ENCODE assay signal across 8 cellular contexts in the genomic region with DNA sequence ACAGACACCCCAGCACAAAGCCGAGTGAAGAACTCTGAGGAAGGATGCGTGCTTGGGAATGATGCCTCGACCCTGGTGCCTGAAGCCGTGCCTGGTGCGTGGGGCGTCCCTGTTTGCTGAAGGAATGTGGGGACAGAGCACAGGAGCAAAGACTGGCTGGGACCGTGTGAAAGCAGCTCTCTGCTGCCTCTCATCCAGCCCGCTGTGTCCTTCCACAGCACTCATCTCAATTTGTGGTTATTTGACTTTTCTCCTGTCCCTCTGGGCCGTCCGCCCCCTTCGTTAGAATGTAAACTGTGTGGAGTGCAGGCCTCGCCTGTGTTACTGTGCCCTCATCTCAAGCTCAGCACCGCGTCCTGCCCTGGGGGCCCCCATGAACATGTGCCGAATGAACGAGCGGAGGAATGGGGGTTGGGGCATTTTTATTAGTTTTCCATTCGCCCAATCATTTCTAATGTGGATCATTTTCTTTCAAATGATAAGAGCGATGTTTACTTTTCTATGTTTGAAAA.
DNase-seq lines count a peak whose midpoint lies in the region; ATAC-seq, FAIRE-seq and TF ChIP-seq lines count a peak whose summit lies in the region.
"Not testable (repeated sequence)": the region's sequence is repeated elsewhere in the genome, so short reads cannot be mapped to it uniquely, and the experiment has no call there.

No MANE protein-coding gene starts in this region.

- H3K27ac ChIP-seq in IMR-90 (ENCODE audit: insufficient read depth, low read length); K562 (ENCODE audit: extremely low read depth, low read depth, low read length); right cardiac atrium (ENCODE audit: low read length); sigmoid colon: not testable (repeated sequence)
- peak overlapping the region; percentile 23 for H3K27ac ChIP-seq in fibroblast of lung (ENCODE audit: insufficient read depth, low read length)

- not testable (repeated sequence) for H2AFZ ChIP-seq in IMR-90 (replicated peaks; ENCODE audit: low read length, poor library complexity); K562 (ENCODE audit: low read depth, low read length); fibroblast of lung (ENCODE audit: low read length)

- H4K5ac ChIP-seq in IMR-90 (ENCODE audit: low read depth, low read length) = peak overlapping the region; percentile 76; the same call in 1 of the 2 replicates

- H3K14ac ChIP-seq in IMR-90 (replicated peaks; ENCODE audit: low read depth, low read length) = not testable (repeated sequence)

- TF ChIP-seq RAD21 in IMR-90 (IDR thresholded peaks at IDR 0.05; ENCODE audit: low read length); K562 (CRISPR knock-in tag; conservative IDR thresholded peaks at IDR 0.05 in 1 of 2, IDR thresholded peaks at IDR 0.05 in 1 of 2): not testable (repeated sequence)

- H3K56ac ChIP-seq in IMR-90 (ENCODE audit: extremely low read depth, insufficient read depth, low read length) = not testable (repeated sequence)

- in situ Hi-C loops in IMR-90 (cut with MboI; ENCODE audit: low sequenced_read_pairs) = loop anchor here (25.0 kb wide), 1 partner anchor 289 kb away; the partner anchor contains the start of genes NFATC2IP and SPNS1
- in situ Hi-C loops in K562 (cut with MboI) = not testable (repeated sequence)

- not testable (repeated sequence) for H2BK5ac ChIP-seq in IMR-90 (ENCODE audit: low read depth, low read length, poor library complexity, severe bottlenecking)

- H4K91ac ChIP-seq in IMR-90 (ENCODE audit: insufficient read depth, low read depth, low read length) = peak overlapping the region; percentile 47; the same call in 1 of the 2 replicates

- H3K4me3 Mint-ChIP-seq in Calu3 (ENCODE audit: low read depth, unreplicated experiment) = peak overlapping the region; percentile 44
- H3K4me3 Mint-ChIP-seq in mesothelial cell of epicardium = not testable (repeated sequence)

- FAIRE-seq in K562 (lab: Jason Lieb, UNC) = not testable (repeated sequence)

- POLR2A ChIA-PET in IMR-90 (lab: Charles Lee; ENCODE audit: unreplicated experiment); K562 (lab: Yijun Ruan, JAX): not testable (repeated sequence)

- CTCF ChIA-PET in Calu3 (lab: Charles Lee); IMR-90 (lab: Yijun Ruan, JAX); K562 (lab: Yijun Ruan, JAX; ENCODE audit: low intra/inter-chr PET ratio): not testable (repeated sequence)

- H3K79me2 ChIP-seq in K562 (ENCODE audit: control insufficient read depth, insufficient read depth, low read length); fibroblast of lung (ENCODE audit: control insufficient read depth, insufficient read depth, low read length): not testable (repeated sequence)

- peaks cover 24% of the 10 kb centered on the region for H3K36me3 Mint-ChIP-seq in Calu3 (ENCODE audit: insufficient read depth, unreplicated experiment)
- H3K36me3 Mint-ChIP-seq in mesothelial cell of epicardium = not testable (repeated sequence)

- H3K4ac ChIP-seq in IMR-90 (ENCODE audit: low read depth, low read length) = not testable (repeated sequence)

- H2AK9ac ChIP-seq in IMR-90 (replicated peaks; ENCODE audit: low read depth, low read length, poor library complexity) = not testable (repeated sequence)

- not testable (repeated sequence) for H3K9me3 ChIP-seq in IMR-90 (ENCODE audit: control insufficient read depth, insufficient read depth, low read length); K562 (replicated peaks; ENCODE audit: control insufficient read depth, insufficient read depth, low read depth, low read length); fibroblast of lung (ENCODE audit: control insufficient read depth, insufficient read depth, low read depth, low read length); right cardiac atrium (ENCODE audit: control insufficient read depth, low read length); sigmoid colon

- H3K4me2 ChIP-seq in IMR-90 (ENCODE audit: low read depth, low read length); K562 (ENCODE audit: insufficient read depth, low read length): not testable (repeated sequence)
- H3K4me2 ChIP-seq in fibroblast of lung (ENCODE audit: extremely low read depth, insufficient read depth, low read length) = peak overlapping the region; percentile 25

- H3K23ac ChIP-seq in IMR-90 (ENCODE audit: low read depth, low read length) = not testable (repeated sequence)

- intact Hi-C loops in Calu3 (cut with micrococcal nuclease; ENCODE audit: unreplicated experiment); IMR-90 (cut with micrococcal nuclease); K562 (cut with micrococcal nuclease); sigmoid colon (cut with DNase I): not testable (repeated sequence)
- intact Hi-C loops in right cardiac atrium (cut with DNase I) = loop anchor here in 1 of 4 donors (10.0 kb wide), 1 partner anchor 136 kb away; no protein-coding TSS in a partner anchor

- H3K4me1 Mint-ChIP-seq in Calu3 (ENCODE audit: low read depth, unreplicated experiment) (peaks cover 16% of the 10 kb centered on the region), mesothelial cell of epicardium (peaks cover 26% of the 10 kb centered on the region)

- not testable (repeated sequence) for TF ChIP-seq EP300 in K562 (IDR thresholded peaks at IDR 0.05; ENCODE audit: low read length); sigmoid colon (IDR thresholded peaks at IDR 0.05)

- H3K36me3 ChIP-seq in IMR-90 (ENCODE audit: control insufficient read depth, insufficient read depth, low read length); K562 (ENCODE audit: control insufficient read depth, insufficient read depth, low read length); fibroblast of lung (ENCODE audit: control insufficient read depth, insufficient read depth, low read length); sigmoid colon: not testable (repeated sequence)

- not testable (repeated sequence) for H3K4me3 ChIP-seq in IMR-90 (ENCODE audit: insufficient read depth, low read depth, low read length); K562; fibroblast of lung (replicated peaks in 1 of 4; ENCODE audit: control extremely low read depth in 1 of 4, insufficient read depth in 1 of 4, low read depth in 3 of 4, low read length in 4 of 4); right cardiac atrium (ENCODE audit: low read length); sigmoid colon

- TF ChIP-seq CTCF in Calu3 (IDR thresholded peaks at IDR 0.05; ENCODE audit: unreplicated experiment); IMR-90 (conservative IDR thresholded peaks at IDR 0.05; ENCODE audit: low read depth, low read length); K562 (IDR thresholded peaks at IDR 0.05 in 2 of 3, conservative IDR thresholded peaks at IDR 0.05 in 1 of 3; ENCODE audit: insufficient read depth in 2 of 3, low read depth in 1 of 3, low read length in 3 of 3); fibroblast of lung (conservative IDR thresholded peaks at IDR 0.05 in 1 of 2, IDR thresholded peaks at IDR 0.05 in 1 of 2; ENCODE audit: low read depth in 1 of 2, low read length in 2 of 2); mesothelial cell of epicardium (IDR thresholded peaks at IDR 0.05; ENCODE audit: unreplicated experiment); sigmoid colon (IDR thresholded peaks at IDR 0.05): not testable (repeated sequence)

- H3K9me1 ChIP-seq in IMR-90 (ENCODE audit: insufficient read depth, low read length); K562 (ENCODE audit: control insufficient read depth, insufficient read depth, low read length): not testable (repeated sequence)

- H2BK120ac ChIP-seq in IMR-90 (ENCODE audit: low read depth, low read length) = peak overlapping the region; percentile 48; the same call in 1 of the 2 replicates

- not testable (repeated sequence) for H3K27me3 ChIP-seq in IMR-90 (ENCODE audit: control insufficient read depth, insufficient read depth, low read length); fibroblast of lung (ENCODE audit: control insufficient read depth, insufficient read depth, low read length); right cardiac atrium (ENCODE audit: control insufficient read depth, insufficient read depth); sigmoid colon
- H3K27me3 ChIP-seq in K562 (ENCODE audit: control insufficient read depth in 2 of 2, insufficient read depth in 2 of 2, low read length in 2 of 2) = peaks cover 2 to 21% of the 10 kb centered on the region in 2 experiments; a peak in 3 of 5 replicates

- not testable (repeated sequence) for TF ChIP-seq POLR2A in IMR-90 (IDR thresholded peaks at IDR 0.05; ENCODE audit: low read depth, low read length); K562 (conservative IDR thresholded peaks at IDR 0.05); sigmoid colon (IDR thresholded peaks at IDR 0.05)

- not testable (repeated sequence) for DNase-seq in Calu3; IMR-90; K562 (ENCODE audit: extremely low read depth in 1 of 4, low spot score in 3 of 4); fibroblast of lung (ENCODE audit: low read depth in 2 of 2); mesothelial cell of epicardium (ENCODE audit: low spot score in 2 of 2, unreplicated experiment in 2 of 2)
- DNase-seq in right cardiac atrium (peak in 2 of 3 donors; percentile 47 to 58), sigmoid colon (peak; percentile 43), ureter (ENCODE audit: low spot score) (peak; percentile 41)

- dilution Hi-C loops in IMR-90 (cut with HindIII; ENCODE audit: low sequenced_read_pairs, unreplicated experiment) = not testable (repeated sequence)

- peak overlapping the region in 1 of 2 experiments; percentile 83; a peak in 1 of 4 replicates for H4K8ac ChIP-seq in IMR-90 (ENCODE audit: low read depth in 2 of 2, low read length in 2 of 2)

- H2BK20ac ChIP-seq in IMR-90 (ENCODE audit: low read depth, low read length) = not testable (repeated sequence)

- H3K9me3 Mint-ChIP-seq in Calu3 (ENCODE audit: low read depth, unreplicated experiment); mesothelial cell of epicardium: not testable (repeated sequence)

- H3K27ac Mint-ChIP-seq in Calu3 (ENCODE audit: unreplicated experiment) = peak overlapping the region; percentile 22
- H3K27ac Mint-ChIP-seq in mesothelial cell of epicardium = peak overlapping the region; percentile 56

- H3K79me1 ChIP-seq in IMR-90 (ENCODE audit: low read depth in 1 of 2, low read length in 2 of 2) = not testable (repeated sequence)

- H3K4me1 ChIP-seq in IMR-90 (ENCODE audit: control insufficient read depth, insufficient read depth, low read length); fibroblast of lung (ENCODE audit: control insufficient read depth, extremely low read depth, insufficient read depth, low read length); sigmoid colon: not testable (repeated sequence)
- H3K4me1 ChIP-seq in K562 (replicated peaks in 1 of 2; ENCODE audit: control insufficient read depth in 2 of 2, insufficient read depth in 2 of 2, low read length in 2 of 2) = peaks cover 0 to 19% of the 10 kb centered on the region in 2 experiments; a peak in 2 of 5 replicates
- H3K4me1 ChIP-seq in right cardiac atrium (ENCODE audit: control insufficient read depth, insufficient read depth, low read length) = peaks cover 13% of the 10 kb centered on the region

- not testable (repeated sequence) for H3K9ac ChIP-seq in IMR-90 (ENCODE audit: low read depth, low read length); K562 (ENCODE audit: insufficient read depth in 1 of 2, low read depth in 2 of 2, low read length in 2 of 2); fibroblast of lung (ENCODE audit: insufficient read depth, low read length)

- H4K20me1 ChIP-seq in IMR-90 (ENCODE audit: insufficient read depth, low read length); K562 (replicated peaks; ENCODE audit: control insufficient read depth, insufficient read depth, low read length); fibroblast of lung (ENCODE audit: control insufficient read depth, extremely low read depth, insufficient read depth, low read length): not testable (repeated sequence)

- not testable (repeated sequence) for H3K18ac ChIP-seq in IMR-90 (ENCODE audit: low read depth, low read length)

- no CpG with 5 or more reads among the region's 19 CpGs for WGBS in IMR-90 (ENCODE audit: extremely low coverage in 2 of 2, insufficient read length in 1 of 2), 2 experiments
- WGBS in K562 (ENCODE audit: insufficient coverage, low coverage, missing lambda C conversion rate) = 38% methylated on average over 13 of the region's 19 CpGs
- WGBS in right cardiac atrium = 67% methylated on average over 14 of the region's 19 CpGs
- WGBS in sigmoid colon, 2 donors = 42 to 83% methylated on average over 15 of the region's 19 CpGs

- BruUV-seq in Calu3 (replicated peaks; lab: Mats Ljungman, UMichigan); IMR-90 (replicated peaks; lab: Mats Ljungman, UMichigan); K562 (replicated peaks; lab: Mats Ljungman, UMichigan): not testable (repeated sequence)

- H2BK15ac ChIP-seq in IMR-90 (ENCODE audit: low read depth, low read length) = not testable (repeated sequence)

- H3K27me3 Mint-ChIP-seq in Calu3 (ENCODE audit: unreplicated experiment); mesothelial cell of epicardium (ENCODE audit: low read depth): not testable (repeated sequence)

- H2AK5ac ChIP-seq in IMR-90 (ENCODE audit: low read depth, low read length) = peak overlapping the region; percentile 7; the same call in 1 of the 2 replicates

- ATAC-seq in IMR-90 (ENCODE audit: low read depth); right cardiac atrium: not testable (repeated sequence)
- 0 out of 3 replicates have a peak, but pooled peaks have one; percentile 28 for ATAC-seq in K562
